In genomic region chr11:77073328-77074001, GRCh38 we compare ENCODE assay signal across 8 cellular contexts. TPM values are rescaled to one million over a fixed set of nuclear protein-coding genes. Genes with fewer than 3 reads are reported as not detected.
DNase-seq lines count a peak whose midpoint lies in the region; ATAC-seq and TF ChIP-seq lines count a peak whose summit lies in the region.

No MANE protein-coding gene starts in this region.

- no peaks in the 10 kb centered on the region for H4K20me1 ChIP-seq in HCT116 (ENCODE audit: insufficient read depth)

- no peaks in the 10 kb centered on the region for H3K9me2 ChIP-seq in HCT116 (ENCODE audit: insufficient read depth)

- intact Hi-C loops in HCT116 (cut with micrococcal nuclease), result no loop called here

- peak; percentile 89 for ATAC-seq in HCT116
- ATAC-seq in HG02938 (IDR thresholded peaks at IDR 0.05; ENCODE audit: unreplicated experiment), result no peak
- ATAC-seq in HG03432 (IDR thresholded peaks at IDR 0.05; ENCODE audit: unreplicated experiment), result no peak

- no peak overlapping the region for H2AFZ ChIP-seq in HCT116 (ENCODE audit: low read depth, low read length, poor library complexity, severe bottlenecking)

- DNase-seq in HCT116 (ENCODE audit: low read depth, low spot score) (peak; percentile 36), UCSD-AML1 (lab: John Stamatoyannopoulos, UW; ENCODE audit: unreplicated experiment) (peak; percentile 63), fibroblast of villous mesenchyme (ENCODE audit: low read depth) (peak; percentile 98), nucleus accumbens (lab: John Stamatoyannopoulos, UW) (peak in 37 of 56 donors; percentile 9 to 65 (median 32)), NCI-H1436 (lab: John Stamatoyannopoulos, UW) (no peak)
- DNase-seq in activated CD4-positive, CD25-positive, alpha-beta regulatory T cell treated with anti-CD3 and anti-CD28 coated beads, Interleukin-2, amount 50 U/mL, for 72 hours, result no peak

- CTCF ChIA-PET in HCT116 (lab: Charles Lee), result interaction anchor here (1.0 to 3.5 kb wide), 6 partner anchors 10 to 153 kb away, joined by 3 to 17 read pairs (median 4); no protein-coding TSS in a partner anchor

- TF ChIP-seq CTCF in HCT116 (IDR thresholded peaks at IDR 0.05 in 2 of 3, conservative IDR thresholded peaks at IDR 0.05 in 1 of 3; ENCODE audit: borderline replicate concordance in 1 of 3, insufficient read depth in 1 of 3, low read depth in 2 of 3, low read length in 2 of 3) (peak; percentile 9 to 42 (median 29); a peak in 3 of 6 replicates), fibroblast of villous mesenchyme (IDR thresholded peaks at IDR 0.05; ENCODE audit: insufficient read depth, low read depth, low read length) (peak; percentile 78)

- H3K4me3 ChIP-seq in HCT116 (replicated peaks in 1 of 2; ENCODE audit: low read depth in 1 of 2, low read length in 2 of 2) (no peak overlapping the region), fibroblast of villous mesenchyme (ENCODE audit: low read depth, low read length) (no peak overlapping the region)

- no TSS peak for BruUV-seq in HCT116 (replicated peaks; lab: Mats Ljungman, UMichigan)

- peaks cover 25 to 32% of the 10 kb centered on the region in 2 experiments for H3K4me1 ChIP-seq in HCT116 (ENCODE audit: control insufficient read depth in 1 of 2, insufficient read depth in 2 of 2, low read length in 2 of 2)

- no peaks in the 10 kb centered on the region for H3K9me3 ChIP-seq in HCT116 (ENCODE audit: control insufficient read depth in 1 of 2, insufficient read depth in 1 of 2, low read depth in 1 of 2, low read length in 2 of 2)

- TF ChIP-seq RAD21 in HCT116 (IDR thresholded peaks at IDR 0.05; ENCODE audit: low read depth), result no peak

- RAD21 ChIA-PET in HCT116 (lab: Charles Lee; ENCODE audit: low non-redundant PET in 1 of 2, low total read pairs in 2 of 2, uncharacterized antibody in 2 of 2, unreplicated experiment in 2 of 2), result no interaction called here

- H3K79me2 ChIP-seq in HCT116 (ENCODE audit: insufficient read depth, low read length), result no peaks in the 10 kb centered on the region

- no peak for TF ChIP-seq POLR2A in HCT116 (IDR thresholded peaks at IDR 0.05; ENCODE audit: borderline replicate concordance, extremely low read depth, insufficient read depth, insufficient read length)

- H3K9ac ChIP-seq in HCT116 (ENCODE audit: low read length), result peak overlapping the region; percentile 40

- no peaks in the 10 kb centered on the region for H3K27me3 ChIP-seq in HCT116 (ENCODE audit: insufficient read depth, low read length)

- no peaks in the 10 kb centered on the region for H3K36me3 ChIP-seq in HCT116 (ENCODE audit: control insufficient read depth in 1 of 2, insufficient read depth in 2 of 2, low read length in 2 of 2)

- POLR2A ChIA-PET in HCT116 (lab: Charles Lee), result interaction anchor here (1.0 to 1.5 kb wide), 2 partner anchors 34 to 40 kb away, joined by 3 read pairs; no protein-coding TSS in a partner anchor

- peak overlapping the region; percentile 68 for H3K27ac ChIP-seq in HCT116 (ENCODE audit: low read depth, low read length)

- H3K4me2 ChIP-seq in HCT116 (ENCODE audit: low read length), result peak overlapping the region; percentile 49

TF ChIP-seq in HCT116, 20 proteins besides CTCF, POLR2A, EP300 and RAD21:
- TF ChIP-seq REST (IDR thresholded peaks at IDR 0.05; ENCODE audit: low read depth), result no peak
- no peak for TF ChIP-seq TCF7L2 (IDR thresholded peaks at IDR 0.05; ENCODE audit: borderline replicate concordance, extremely low read depth, insufficient read depth, insufficient read length)
- no peak for TF ChIP-seq CEBPB (IDR thresholded peaks at IDR 0.05; ENCODE audit: low read depth)
- peak; percentile 9 for TF ChIP-seq YY1 (IDR thresholded peaks at IDR 0.05; ENCODE audit: extremely low read depth, insufficient replicate concordance, low read depth, low read length)

RNA-seq across cellular contexts. Expression of gene CAPN5, which starts 6.7 kb away (rescaled TPM):
- total RNA-seq in HCT116 (2021; ENCODE audit: unreplicated experiment) (8.6 TPM), fibroblast of villous mesenchyme (14.7 and 21.6 TPM in 2 replicates)
- 8.8 and 9.8 TPM in 2 replicates for polyA plus RNA-seq in HCT116 (2012)

RNA-seq across cellular contexts. Expression of gene OMP, which starts 29.2 kb away (rescaled TPM):
- total RNA-seq in HCT116 (2021; ENCODE audit: unreplicated experiment) (not detected), fibroblast of villous mesenchyme (1.6 TPM in 1 of 2 replicates, not detected in the other)
- 0.38 TPM in 1 of 2 replicates, not detected in the other for polyA plus RNA-seq in HCT116 (2012)

RNA-seq across cellular contexts. Expression of gene B3GNT6, which starts 39.3 kb away (rescaled TPM):
- total RNA-seq in HCT116 (2021; ENCODE audit: unreplicated experiment), result not detected
- polyA plus RNA-seq in HCT116 (2012), result not detected in 2 replicates
- total RNA-seq in fibroblast of villous mesenchyme, result not detected in 2 replicates

RNA-seq across cellular contexts. Expression of gene MYO7A, which starts 54.6 kb away (rescaled TPM):
- total RNA-seq in HCT116 (2021; ENCODE audit: unreplicated experiment) (1.8 TPM), fibroblast of villous mesenchyme (0.32 and 0.43 TPM in 2 replicates)
- 2.1 and 2.8 TPM in 2 replicates for polyA plus RNA-seq in HCT116 (2012)

Comparison
In these comparisons a context has a peak if more than half of its experiments do, and no peak if none do; other contexts are left out.
1. DNase-seq: peak in HCT116 (single experiment), UCSD-AML1 (single experiment), fibroblast of villous mesenchyme (single experiment) and nucleus accumbens (37 of 56); none in NCI-H1436 (single experiment) and activated CD4-positive, CD25-positive, alpha-beta regulatory T cell treated with anti-CD3 and anti-CD28 coated beads, Interleukin-2, amount 50 U/mL, for 72 hours (single experiment).